In the genomic region with DNA sequence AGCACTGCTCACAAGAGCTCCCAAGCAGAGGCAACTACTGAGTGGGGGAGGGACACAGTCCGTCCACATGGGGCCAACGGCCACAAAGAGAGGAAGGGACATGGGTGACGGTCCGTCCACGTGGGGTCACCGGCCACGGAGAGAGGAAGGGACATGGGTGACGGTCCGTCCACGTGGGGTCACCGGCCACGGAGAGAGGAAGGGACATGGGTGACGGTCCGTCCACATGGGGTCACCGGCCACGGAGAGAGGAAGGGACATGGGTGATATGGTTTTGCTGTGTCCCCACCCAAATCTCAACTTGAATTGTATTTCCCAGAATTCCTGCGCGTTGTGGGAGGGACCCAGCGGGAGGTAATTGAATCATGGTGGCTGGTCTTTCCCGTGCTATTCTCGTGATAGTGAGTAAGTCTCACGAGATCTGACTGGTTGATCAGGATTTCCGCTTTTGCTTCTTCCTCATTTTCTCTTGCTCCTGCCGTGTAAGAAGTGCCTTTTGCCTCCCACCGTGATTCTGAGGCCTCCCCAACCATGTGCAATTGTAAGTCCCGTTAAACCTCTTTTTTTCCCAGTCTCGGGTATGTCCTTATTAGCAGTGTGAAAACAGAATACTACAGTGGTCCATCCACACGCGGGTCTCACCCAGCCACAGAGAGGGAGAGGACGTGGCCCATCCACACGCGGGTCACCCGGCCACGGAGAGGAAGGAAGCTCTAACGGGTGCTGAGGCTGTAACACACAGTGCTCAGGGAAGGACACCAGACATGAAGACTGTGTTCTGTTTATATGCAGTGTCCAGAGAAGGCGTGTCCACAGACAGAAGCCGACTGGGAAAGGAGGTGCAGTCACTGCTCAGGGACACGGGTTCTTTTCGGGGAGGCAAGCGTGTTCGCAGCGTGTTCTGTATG, we compare ENCODE assay signal across 9 cellular contexts. TPM values are rescaled to one million over a fixed set of nuclear protein-coding genes. Genes with fewer than 3 reads are reported as not detected.
DNase-seq lines count a peak whose midpoint lies in the region; ATAC-seq, FAIRE-seq and TF ChIP-seq lines count a peak whose summit lies in the region.
"Had no signal": no experiment of that assay in that cellular context is flagged by ENCODE, and none has a peak within 500 bp of the region (broad histone marks: within the 10 kb centered on the region; RNA-seq: fewer than 3 reads in every experiment).

No MANE protein-coding gene starts in this region.

- DNase-seq in GM12892 (ENCODE audit: insufficient read length) (no peak), NOMO-1 treated with dmso at 0.1 percent for 144 hours (lab: John Stamatoyannopoulos, UW; ENCODE audit: unreplicated experiment) (peak; percentile 62), GM12878 (ENCODE audit: low read depth, low spot score) (peak; percentile 40), cerebellar cortex (ENCODE audit: low spot score) (no peak), osteoblast (ENCODE audit: insufficient read length, low spot score, missing footprints) (no peak), gastrocnemius medialis (no peak)
- DNase-seq: NCI-H2171 had no signal

- 23% methylated on average over 34 of the region's 42 CpGs for WGBS in GM12878 (ENCODE audit: insufficient coverage, insufficient replicate concordance, low lambda C conversion rate, missing lambda C conversion rate)

- H3K36me3 ChIP-seq in GM12878 (ENCODE audit: control insufficient read depth in 2 of 2, insufficient read depth in 2 of 2, low read length in 1 of 2) (no peaks in the 10 kb centered on the region), rectal smooth muscle tissue (ENCODE audit: control insufficient read depth, insufficient read depth, low read length) (no peaks in the 10 kb centered on the region), osteoblast (ENCODE audit: insufficient read depth, low read length) (peaks cover 9% of the 10 kb centered on the region), gastrocnemius medialis (no peaks in the 10 kb centered on the region)

- H2AFZ ChIP-seq in GM12878 (ENCODE audit: control insufficient read depth, low read depth, low read length) (peak overlapping the region; percentile 43), osteoblast (ENCODE audit: low read length) (no peak overlapping the region)

- no peak for TF ChIP-seq CTCF in GM12878 (IDR thresholded peaks at IDR 0.05 in 2 of 3, conservative IDR thresholded peaks at IDR 0.05 in 1 of 3; ENCODE audit: control insufficient read depth in 2 of 3, extremely low read depth in 1 of 3, insufficient read depth in 1 of 3, low read depth in 3 of 3, low read length in 3 of 3)
- TF ChIP-seq CTCF in osteoblast (IDR thresholded peaks at IDR 0.05; ENCODE audit: extremely low read depth, low read depth, low read length), result no peak
- TF ChIP-seq CTCF in gastrocnemius medialis (IDR thresholded peaks at IDR 0.05 in 4 of 5, conservative IDR thresholded peaks at IDR 0.05 in 1 of 5), result no peak

- H3K4me2 ChIP-seq in GM12878 (ENCODE audit: control insufficient read depth, insufficient read depth), result peak overlapping the region; percentile 29; the same call in 1 of the 2 replicates
- no peak overlapping the region for H3K4me2 ChIP-seq in osteoblast (ENCODE audit: insufficient read depth, low read length)

- H3K9ac ChIP-seq in GM12878 (ENCODE audit: control insufficient read depth, insufficient read depth, low read length) (peak overlapping the region; percentile 25; the same call in 1 of the 2 replicates), rectal smooth muscle tissue (ENCODE audit: low read length) (no peak overlapping the region)

- POLR2A ChIA-PET in GM12878 (lab: Charles Lee), result no interaction called here

- H3K9me3 ChIP-seq in GM12878 (replicated peaks; ENCODE audit: control insufficient read depth, insufficient read depth, low read length), result no peaks in the 10 kb centered on the region
- H3K9me3 ChIP-seq in osteoblast (ENCODE audit: low read depth, low read length), result no peaks in the 10 kb centered on the region
- no peaks in the 10 kb centered on the region for H3K9me3 ChIP-seq in gastrocnemius medialis

- ATAC-seq in GM12878 (0 out of 3 replicates have a peak, but pooled peaks have one; percentile 14), GM21390 (IDR thresholded peaks at IDR 0.05; ENCODE audit: unreplicated experiment) (no peak), gastrocnemius medialis (no peak)

- H3K4me3 ChIP-seq in GM12878, result peak overlapping the region; percentile 61
- peak overlapping the region; percentile 49 for H3K4me3 ChIP-seq in rectal smooth muscle tissue (ENCODE audit: low read length)
- no peak overlapping the region for H3K4me3 ChIP-seq in osteoblast (ENCODE audit: insufficient read depth, low read length)
- no peak overlapping the region for H3K4me3 ChIP-seq in gastrocnemius medialis

- H4K20me1 ChIP-seq in GM12878 (ENCODE audit: control insufficient read depth, insufficient read depth), result no peaks in the 10 kb centered on the region
- peaks cover 8% of the 10 kb centered on the region for H4K20me1 ChIP-seq in osteoblast (ENCODE audit: insufficient read depth, low read length)

- no peaks in the 10 kb centered on the region; the same call in 1 of the 2 replicates for H3K79me2 ChIP-seq in GM12878 (ENCODE audit: control insufficient read depth, insufficient read depth, low read length)
- no peaks in the 10 kb centered on the region for H3K79me2 ChIP-seq in osteoblast (ENCODE audit: insufficient read depth, low read length)

- RAD21 ChIA-PET in GM12878 (lab: Charles Lee; ENCODE audit: unreplicated experiment), result no interaction called here

- no peak for TF ChIP-seq RAD21 in GM12878 (IDR thresholded peaks at IDR 0.05; ENCODE audit: insufficient read depth, low read depth, low read length)

- H3K4me1 ChIP-seq in GM12878 (ENCODE audit: control insufficient read depth, insufficient read depth, low read length), result no peaks in the 10 kb centered on the region
- peaks cover 7% of the 10 kb centered on the region for H3K4me1 ChIP-seq in rectal smooth muscle tissue (ENCODE audit: control insufficient read depth, insufficient read depth, low read length)
- peaks cover 25% of the 10 kb centered on the region for H3K4me1 ChIP-seq in osteoblast (ENCODE audit: insufficient read depth, low read length)
- peaks cover 16 to 25% of the 10 kb centered on the region in 2 donors for H3K4me1 ChIP-seq in gastrocnemius medialis

- H3K27ac ChIP-seq in GM12878 (ENCODE audit: control insufficient read depth, insufficient read depth) (no peak overlapping the region; the same call in 1 of the 2 replicates), rectal smooth muscle tissue (ENCODE audit: low read depth, low read length) (no peak overlapping the region), osteoblast (ENCODE audit: low read depth, low read length) (no peak overlapping the region), gastrocnemius medialis (no peak overlapping the region)

- in situ Hi-C loops in GM12878 (cut with MboI), result no loop called here
- in situ Hi-C loops in gastrocnemius medialis (cut with MboI; ENCODE audit: low sequenced_read_pairs in 4 of 4), result no loop called here

- BruUV-seq in GM12878 (replicated peaks; lab: Mats Ljungman, UMichigan), result TSS peak; percentile 94

- no peak for TF ChIP-seq EP300 in GM12878 (IDR thresholded peaks at IDR 0.05; ENCODE audit: borderline replicate concordance in 1 of 2, control insufficient read depth in 1 of 2, low read depth in 2 of 2, low read length in 2 of 2)

- TF ChIP-seq POLR2A in GM12892 (IDR thresholded peaks at IDR 0.05; ENCODE audit: low read depth, low read length), result peak; percentile 78
- peak; percentile 66 for TF ChIP-seq POLR2A in GM12878 (IDR thresholded peaks at IDR 0.05; ENCODE audit: low read depth, low read length)
- no peak for TF ChIP-seq POLR2A in gastrocnemius medialis (IDR thresholded peaks at IDR 0.05)

- SMC1A ChIA-PET in GM12878 (lab: Charles Lee; ENCODE audit: uncharacterized antibody, unreplicated experiment), result interaction anchor here (0.9 kb wide), 1 partner anchor 408 kb away, joined by 3 read pairs; no protein-coding TSS in a partner anchor

- CTCF ChIA-PET in GM12878 (lab: Yijun Ruan, JAX), result no interaction called here

- no peaks in the 10 kb centered on the region for H3K27me3 ChIP-seq in GM12878 (replicated peaks in 1 of 2; ENCODE audit: control insufficient read depth in 2 of 2, insufficient read depth in 2 of 2, low read length in 1 of 2)
- H3K27me3 ChIP-seq in rectal smooth muscle tissue (ENCODE audit: control insufficient read depth, insufficient read depth, low read length), result no peaks in the 10 kb centered on the region
- H3K27me3 ChIP-seq in osteoblast (ENCODE audit: insufficient read depth, low read length), result no peaks in the 10 kb centered on the region
- no peaks in the 10 kb centered on the region for H3K27me3 ChIP-seq in gastrocnemius medialis

- intact Hi-C loops in GM12878 (cut with micrococcal nuclease; ENCODE audit: unreplicated experiment) (loop anchor here (10.0 kb wide), 1 partner anchor 329 kb away; no protein-coding TSS in a partner anchor), gastrocnemius medialis (cut with DNase I; ENCODE audit: low total_unique reads) (loop anchor here (2.0 kb wide), 2 partner anchors 89 to 411 kb away; no protein-coding TSS in a partner anchor)

- FAIRE-seq in GM12892 (lab: Jason Lieb, UNC), result peak; percentile 81
- peak; percentile 31 for FAIRE-seq in GM12878 (lab: Jason Lieb, UNC)

RNA-seq across cellular contexts. Expression of gene GAS6, which starts 48.5 kb away (rescaled TPM):
- 0.51 TPM for polyA plus RNA-seq in GM12892 (2012; ENCODE audit: missing spikeins)
- 0.35 and 0.39 TPM in 2 replicates for total RNA-seq in GM12878 (2013; cell fraction: nucleolus; rRNA removed)
- total RNA-seq in GM12878 (2014; rRNA removed), result 0.11 TPM in 2 replicates
- total RNA-seq in GM12878 (2014; rRNA removed; fragmentation: Illumina TruSeq; extraction: Trizol), result 0.09 TPM in 1 of 2 replicates, not detected in the other
- 0.24 and 0.59 TPM in 2 replicates for total RNA-seq in GM12878 (2021)
- 0.16 TPM for polyA plus RNA-seq in GM12878 (2011; ENCODE audit: low read depth)
- polyA plus RNA-seq in GM12878 (2011; rRNA removed), result 0.04 and 0.06 TPM in 2 replicates
- polyA plus RNA-seq in GM12878 (2011; cell fraction: cytosol; rRNA removed), result 0.05 and 0.07 TPM in 2 replicates
- polyA plus RNA-seq in GM12878 (2011; cell fraction: nucleus; rRNA removed), result 0.66 and 0.85 TPM in 2 replicates
- 0.41 and 0.74 TPM in 2 replicates for polyA plus RNA-seq in GM12878 (2012)
- polyA plus RNA-seq in GM12878 (2014; fragmentation: Illumina TruSeq; extraction: Trizol), result 0.07 TPM in 1 of 2 replicates, not detected in the other
- polyA plus RNA-seq in GM12878 (2014; fragmentation: Nextera tagmentation; extraction: Ambion mirVana), result not detected
- 0.03 and 0.11 TPM in 2 replicates for polyA plus RNA-seq in GM12878 (2014; rRNA removed)
- polyA plus RNA-seq in GM12878 (2016; fragmentation: Nextera tagmentation; extraction: Ambion mirVana), result under 1 TPM; 0.36 to 0.38 TPM
- not detected in 2 replicates for polyA minus RNA-seq in GM12878 (2011; rRNA and poly(A)+ RNA removed)
- 0.80 TPM in 1 of 2 replicates, not detected in the other for polyA minus RNA-seq in GM12878 (2011; cell fraction: cytosol; rRNA and poly(A)+ RNA removed)
- 0.12 and 0.19 TPM in 2 replicates for polyA minus RNA-seq in GM12878 (2011; cell fraction: nucleus; rRNA and poly(A)+ RNA removed)
- total RNA-seq in osteoblast, result 417 and 480 TPM in 2 replicates
- total RNA-seq in gastrocnemius medialis, result 100 to 1,000 TPM in 1 of 4 donors, 10 to 100 TPM in 3; 68.6 to 122 (median 86.3) TPM

RNA-seq across cellular contexts. Expression of gene TMEM255B, which starts 56.4 kb away (rescaled TPM):
- polyA plus RNA-seq in GM12892 (2012; ENCODE audit: missing spikeins), result 0.45 TPM
- 0.95 and 1.4 TPM in 2 replicates for total RNA-seq in GM12878 (2013; cell fraction: nucleolus; rRNA removed)
- total RNA-seq in GM12878 (2014; rRNA removed) (0.06 and 0.22 TPM in 2 replicates), GM12878 (2014; rRNA removed; fragmentation: Illumina TruSeq; extraction: Trizol) (0.13 and 0.18 TPM in 2 replicates), GM12878 (2021) (0.43 and 0.62 TPM in 2 replicates), osteoblast (1.8 and 2.9 TPM in 2 replicates), gastrocnemius medialis (1 to 10 TPM in 1 of 4 donors, under 1 TPM in 3; 0.36 to 1.8 (median 0.59) TPM)
- polyA plus RNA-seq in GM12878 (2011; ENCODE audit: low read depth), result 0.04 TPM
- polyA plus RNA-seq in GM12878 (2011; rRNA removed) (0.04 and 0.05 TPM in 2 replicates), GM12878 (2014; fragmentation: Illumina TruSeq; extraction: Trizol) (0.05 and 0.15 TPM in 2 replicates), GM12878 (2014; fragmentation: Nextera tagmentation; extraction: Ambion mirVana) (not detected), GM12878 (2014; rRNA removed) (0.23 and 0.27 TPM in 2 replicates), GM12878 (2016; fragmentation: Nextera tagmentation; extraction: Ambion mirVana) (under 1 TPM in 1 of 2 experiments, not detected in 1; 0.04 TPM)
- polyA plus RNA-seq in GM12878 (2011; cell fraction: cytosol; rRNA removed), result 0.03 TPM in 2 replicates
- 0.19 and 0.29 TPM in 2 replicates for polyA plus RNA-seq in GM12878 (2011; cell fraction: nucleus; rRNA removed)
- polyA plus RNA-seq in GM12878 (2012), result 0.57 and 0.81 TPM in 2 replicates
- not detected in 2 replicates for polyA minus RNA-seq in GM12878 (2011; rRNA and poly(A)+ RNA removed)
- not detected in 2 replicates for polyA minus RNA-seq in GM12878 (2011; cell fraction: cytosol; rRNA and poly(A)+ RNA removed)
- 0.24 and 0.38 TPM in 2 replicates for polyA minus RNA-seq in GM12878 (2011; cell fraction: nucleus; rRNA and poly(A)+ RNA removed)

Comparison
In these comparisons a context has a peak if more than half of its experiments do, and no peak if none do; other contexts are left out.
1. DNase-seq: peak in NOMO-1 treated with dmso at 0.1 percent for 144 hours (single experiment) and GM12878 (single experiment); none in GM12892 (single experiment), cerebellar cortex (single experiment), osteoblast (single experiment) and gastrocnemius medialis (0 of 2).
2. POLR2A ChIP-seq: peak in GM12892 (single experiment) and GM12878 (single experiment); none in gastrocnemius medialis (0 of 2).
3. H3K4me3 ChIP-seq: peak in GM12878 (single experiment) and rectal smooth muscle tissue (single experiment); none in osteoblast (single experiment) and gastrocnemius medialis (0 of 4).
4. RNA of gene GAS6, which starts 48.5 kb away (total RNA-seq): 417 to 480 TPM in osteoblast and 68.6 to 122 TPM in gastrocnemius medialis; 0.09 to 0.59 TPM in GM12878; every median in the first group is over 10 times any median in the second.